23 cellular contexts compared by ENCODE assay signal in genomic region chr9:93290495-93291434, GRCh38.
DNase-seq lines count a peak whose midpoint lies in the region; ATAC-seq, FAIRE-seq and TF ChIP-seq lines count a peak whose summit lies in the region.
"Had no signal": no experiment of that assay in that cellular context is flagged by ENCODE, and none has a peak within 500 bp of the region (broad histone marks: within the 10 kb centered on the region; RNA-seq: fewer than 3 reads in every experiment).

No MANE protein-coding gene starts in this region.

- intact Hi-C loops in OCI-LY7 (cut with micrococcal nuclease; ENCODE audit: unreplicated experiment), result no loop called here
- intact Hi-C loops in kidney (cut with DNase I), result no loop called here
- intact Hi-C loops in activated CD4-positive, alpha-beta memory T cell treated with anti-CD3 and anti-CD28 coated beads for 36 hours (cut with micrococcal nuclease), result no loop called here
- intact Hi-C loops in PC-3 (cut with micrococcal nuclease), result no loop called here

- no peaks in the 10 kb centered on the region for H3F3A ChIP-seq in PC-3 (ENCODE audit: low read length, unreplicated experiment)

- H3K4me2 ChIP-seq in OCI-LY7 (ENCODE audit: low read length), result peak overlapping the region; percentile 71
- H3K4me2 ChIP-seq in PC-3 (ENCODE audit: low read length), result no peak overlapping the region

- no peak overlapping the region for H2AFZ ChIP-seq in OCI-LY7 (ENCODE audit: low read length)
- H2AFZ ChIP-seq in PC-3 (ENCODE audit: low read length), result no peak overlapping the region

- CTCF ChIA-PET in OCI-LY7 (lab: Charles Lee; ENCODE audit: unreplicated experiment), result interaction anchor here (0.7 to 2.5 kb wide), 4 partner anchors 23 to 148 kb away, joined by 3 to 8 read pairs (median 4); no protein-coding TSS in a partner anchor
- CTCF ChIA-PET in activated CD4-positive, alpha-beta memory T cell treated with anti-CD3 and anti-CD28 coated beads for 36 hours (lab: Charles Lee), result interaction anchor here (0.6 kb wide), 1 partner anchor 120 kb away, joined by 3 read pairs; no protein-coding TSS in a partner anchor
- CTCF ChIA-PET in PC-3 (lab: Charles Lee), result no interaction called here

- ATAC-seq in stimulated activated naive CD8-positive, alpha-beta T cell treated with anti-CD3 and anti-CD28 coated beads, Interleukin-15, Interleukin-2, amounts not matched to agents 100 U/mL and 50 U/mL, for 24 hours, result no peak
- ATAC-seq in PC-3 (no peak), GM21390 (IDR thresholded peaks at IDR 0.05; ENCODE audit: unreplicated experiment) (no peak)
- ATAC-seq: activated CD8-positive, alpha-beta T cell treated with anti-CD3 and anti-CD28 coated beads for 36 hours; left lobe of liver; mucosa of descending colon; psoas muscle had no signal

- TF ChIP-seq CTCF in OCI-LY7 (conservative IDR thresholded peaks at IDR 0.05; ENCODE audit: low read length) (peak; percentile 58), kidney (IDR thresholded peaks at IDR 0.05; ENCODE audit: borderline replicate concordance, extremely low read depth, insufficient read depth) (no peak), PC-3 (conservative IDR thresholded peaks at IDR 0.05; ENCODE audit: low read depth, low read length) (no peak)

- FAIRE-seq in kidney (lab: Jason Lieb, UNC), result no peak
- FAIRE-seq: A204.1, H1 had no signal

- H3K4me1 Mint-ChIP-seq in stimulated activated naive CD8-positive, alpha-beta T cell treated with anti-CD3 and anti-CD28 coated beads, Interleukin-15, Interleukin-2, amounts not matched to agents 100 ng/mL and 50 ng/mL, for 24 hours (ENCODE audit: low read depth), result no peaks in the 10 kb centered on the region
- H3K4me1 Mint-ChIP-seq in activated CD4-positive, alpha-beta memory T cell treated with anti-CD3 and anti-CD28 coated beads for 36 hours (ENCODE audit: low read depth), result no peaks in the 10 kb centered on the region

- BruUV-seq in OCI-LY7 (replicated peaks; lab: Mats Ljungman, UMichigan) (no TSS peak), PC-3 (replicated peaks; lab: Mats Ljungman, UMichigan) (no TSS peak)

- POLR2A ChIA-PET in OCI-LY7 (lab: Charles Lee), result interaction anchor here (0.7 to 6.8 kb wide), 4 partner anchors 9 to 24 kb away, joined by 3 to 170 read pairs (median 5); no protein-coding TSS in a partner anchor
- POLR2A ChIA-PET in activated CD4-positive, alpha-beta memory T cell treated with anti-CD3 and anti-CD28 coated beads for 36 hours (lab: Charles Lee), result interaction anchor here (0.6 kb wide), 1 partner anchor 167 kb away, joined by 3 read pairs; no protein-coding TSS in a partner anchor
- POLR2A ChIA-PET in PC-3 (lab: Charles Lee; ENCODE audit: unreplicated experiment), result no interaction called here

- H3K27ac ChIP-seq in OCI-LY7 (ENCODE audit: low read depth, low read length, poor library complexity, severe bottlenecking) (peak overlapping the region; percentile 98), kidney (ENCODE audit: low read depth in 2 of 2, low read length in 2 of 2) (no peak overlapping the region), PC-3 (ENCODE audit: low read length) (no peak overlapping the region)
- H3K27ac ChIP-seq: psoas muscle, uterus had no signal

- H3K36me3 ChIP-seq in OCI-LY7 (ENCODE audit: insufficient read depth, low read length), result peaks cover 54% of the 10 kb centered on the region
- no peaks in the 10 kb centered on the region for H3K36me3 ChIP-seq in kidney (ENCODE audit: control insufficient read depth in 1 of 2, insufficient read depth in 2 of 2, low read length in 2 of 2)
- no peaks in the 10 kb centered on the region for H3K36me3 ChIP-seq in PC-3 (ENCODE audit: low read depth, low read length)
- H3K36me3 ChIP-seq: uterus had no signal

- no peak for DNase-seq in stimulated activated naive CD8-positive, alpha-beta T cell treated with anti-CD3 and anti-CD28 coated beads, Interleukin-15, Interleukin-2, amounts not matched to agents 100 U/mL and 50 U/mL, for 24 hours
- DNase-seq in OCI-LY7 (ENCODE audit: low spot score), result peak; percentile 52
- peak; percentile 52 for DNase-seq in kidney
- no peak for DNase-seq in activated CD4-positive, alpha-beta memory T cell treated with anti-CD3 and anti-CD28 coated beads for 36 hours
- no peak for DNase-seq in inferior parietal cortex (ENCODE audit: extremely low spot score)
- DNase-seq in PC-3, result no peak
- DNase-seq: activated CD4-positive, CD25-positive, alpha-beta regulatory T cell; activated CD8-positive, alpha-beta T cell treated with anti-CD3 and anti-CD28 coated beads for 36 hours; activated naive CD4-positive, alpha-beta T cell treated with anti-CD3 and anti-CD28 coated beads, Interleukin-2, amount 50 U/mL, for 16 hours; activated T-cell treated with anti-CD3 and anti-CD28 coated beads, Interleukin-2, amount 50 U/mL, for 24 hours; aorta; KBM-7; NCI-H187 treated with DMSO at 0.1 percent for 48 hours; NCI-H446; stimulated activated CD4-positive, alpha-beta T cell treated with anti-CD3 and anti-CD28 coated beads, Interleukin-4, amount 100 ng/mL, for 4 hours; uterus had no signal

- H3K9ac ChIP-seq in kidney (ENCODE audit: low read length in 2 of 2) (no peak overlapping the region), PC-3 (ENCODE audit: low read length) (no peak overlapping the region)

- no peaks in the 10 kb centered on the region for H3K9me3 Mint-ChIP-seq in stimulated activated naive CD8-positive, alpha-beta T cell treated with anti-CD3 and anti-CD28 coated beads, Interleukin-15, Interleukin-2, amounts not matched to agents 100 ng/mL and 50 ng/mL, for 24 hours
- H3K9me3 Mint-ChIP-seq in activated CD4-positive, alpha-beta memory T cell treated with anti-CD3 and anti-CD28 coated beads for 36 hours, result no peaks in the 10 kb centered on the region
- H3K9me3 Mint-ChIP-seq: activated CD8-positive, alpha-beta T cell treated with anti-CD3 and anti-CD28 coated beads for 36 hours; activated T-cell treated with anti-CD3 and anti-CD28 coated beads, Interleukin-2, amount 50 U/mL, for 24 hours had no signal

- no peaks in the 10 kb centered on the region for H3K9me3 ChIP-seq in OCI-LY7 (ENCODE audit: low read length)
- peaks cover 0 to under 1% of the 10 kb centered on the region in 2 donors for H3K9me3 ChIP-seq in kidney (ENCODE audit: control insufficient read depth in 1 of 2, low read length in 2 of 2)
- H3K9me3 ChIP-seq in PC-3 (ENCODE audit: low read length), result no peaks in the 10 kb centered on the region
- H3K9me3 ChIP-seq: mucosa of descending colon, psoas muscle, uterus had no signal

- no peaks in the 10 kb centered on the region for H3K79me2 ChIP-seq in OCI-LY7 (ENCODE audit: insufficient read depth, low read depth, low read length)
- H3K79me2 ChIP-seq in PC-3 (ENCODE audit: low read length), result no peaks in the 10 kb centered on the region

- no peak overlapping the region for H3K4me3 Mint-ChIP-seq in stimulated activated naive CD8-positive, alpha-beta T cell treated with anti-CD3 and anti-CD28 coated beads, Interleukin-15, Interleukin-2, amounts not matched to agents 100 ng/mL and 50 ng/mL, for 24 hours
- no peak overlapping the region for H3K4me3 Mint-ChIP-seq in activated CD4-positive, alpha-beta memory T cell treated with anti-CD3 and anti-CD28 coated beads for 36 hours
- H3K4me3 Mint-ChIP-seq: activated CD8-positive, alpha-beta T cell treated with anti-CD3 and anti-CD28 coated beads for 36 hours; activated T-cell treated with anti-CD3 and anti-CD28 coated beads, Interleukin-2, amount 50 U/mL, for 24 hours had no signal

- no peaks in the 10 kb centered on the region for H4K20me1 ChIP-seq in OCI-LY7 (ENCODE audit: insufficient read depth, low read length)
- H4K20me1 ChIP-seq in PC-3 (ENCODE audit: low read length), result no peaks in the 10 kb centered on the region

- peaks cover 4% of the 10 kb centered on the region for H3K27me3 Mint-ChIP-seq in stimulated activated naive CD8-positive, alpha-beta T cell treated with anti-CD3 and anti-CD28 coated beads, Interleukin-15, Interleukin-2, amounts not matched to agents 100 ng/mL and 50 ng/mL, for 24 hours
- peaks cover 4% of the 10 kb centered on the region for H3K27me3 Mint-ChIP-seq in activated CD4-positive, alpha-beta memory T cell treated with anti-CD3 and anti-CD28 coated beads for 36 hours
- H3K27me3 Mint-ChIP-seq: activated CD8-positive, alpha-beta T cell treated with anti-CD3 and anti-CD28 coated beads for 36 hours had no signal

- H3K27me3 ChIP-seq in PC-3 (ENCODE audit: low read length), result no peaks in the 10 kb centered on the region
- H3K27me3 ChIP-seq: uterus had no signal

- no peaks in the 10 kb centered on the region for H3K9me2 ChIP-seq in OCI-LY7 (ENCODE audit: insufficient read depth, low read length)
- no peaks in the 10 kb centered on the region for H3K9me2 ChIP-seq in PC-3 (replicated peaks; ENCODE audit: low read length)

- peak overlapping the region; percentile 11 for H3K27ac Mint-ChIP-seq in stimulated activated naive CD8-positive, alpha-beta T cell treated with anti-CD3 and anti-CD28 coated beads, Interleukin-15, Interleukin-2, amounts not matched to agents 100 ng/mL and 50 ng/mL, for 24 hours
- no peak overlapping the region for H3K27ac Mint-ChIP-seq in activated CD4-positive, alpha-beta memory T cell treated with anti-CD3 and anti-CD28 coated beads for 36 hours
- H3K27ac Mint-ChIP-seq: activated CD8-positive, alpha-beta T cell treated with anti-CD3 and anti-CD28 coated beads for 36 hours; activated T-cell treated with anti-CD3 and anti-CD28 coated beads, Interleukin-2, amount 50 U/mL, for 24 hours had no signal

- no peaks in the 10 kb centered on the region for H3K36me3 Mint-ChIP-seq in stimulated activated naive CD8-positive, alpha-beta T cell treated with anti-CD3 and anti-CD28 coated beads, Interleukin-15, Interleukin-2, amounts not matched to agents 100 ng/mL and 50 ng/mL, for 24 hours (ENCODE audit: low read depth)
- no peaks in the 10 kb centered on the region for H3K36me3 Mint-ChIP-seq in activated CD4-positive, alpha-beta memory T cell treated with anti-CD3 and anti-CD28 coated beads for 36 hours

- H3K4me1 ChIP-seq in OCI-LY7 (ENCODE audit: insufficient read depth, low read length, poor library complexity, severe bottlenecking) (peaks cover 93% of the 10 kb centered on the region), kidney (ENCODE audit: control insufficient read depth in 1 of 2, insufficient read depth in 1 of 2, low read depth in 1 of 2, low read length in 2 of 2) (no peaks in the 10 kb centered on the region), PC-3 (ENCODE audit: insufficient read depth, low read length) (no peaks in the 10 kb centered on the region)
- H3K4me1 ChIP-seq: psoas muscle, uterus had no signal

- H3K4me3 ChIP-seq in OCI-LY7 (ENCODE audit: low read depth, low read length, poor library complexity, severe bottlenecking) (no peak overlapping the region), kidney (ENCODE audit: low read length in 2 of 2) (no peak overlapping the region), PC-3 (ENCODE audit: low read length) (no peak overlapping the region)
- H3K4me3 ChIP-seq: mucosa of descending colon, psoas muscle, uterus had no signal

Comparison
In these comparisons a context has a peak if more than half of its experiments do, and no peak if none do; other contexts are left out.
1. DNase-seq: peak in OCI-LY7 (single experiment) and kidney (single experiment); none in stimulated activated naive CD8-positive, alpha-beta T cell treated with anti-CD3 and anti-CD28 coated beads, Interleukin-15, Interleukin-2, amounts not matched to agents 100 U/mL and 50 U/mL, for 24 hours (single experiment), activated CD4-positive, alpha-beta memory T cell treated with anti-CD3 and anti-CD28 coated beads for 36 hours (single experiment), inferior parietal cortex (single experiment) and PC-3 (single experiment).